ENCODE assay signal across 19 cellular contexts in genomic region chr4:86403575-86403974, GRCh38. TPM values are rescaled to one million over a fixed set of nuclear protein-coding genes. Genes with fewer than 3 reads are reported as not detected.
A peak's percentile ranks its signal among the peaks of the same experiment; 100 is the strongest.
DNase-seq lines count a peak whose midpoint lies in the region; ATAC-seq lines count a peak whose summit lies in the region.
"Had no signal": no experiment of that assay in that cellular context is flagged by ENCODE, and none has a peak within 500 bp of the region (broad histone marks: within the 10 kb centered on the region; RNA-seq: fewer than 3 reads in every experiment).

No MANE protein-coding gene starts in this region.

- no peak overlapping the region for H3K56ac ChIP-seq in mesendoderm (ENCODE audit: low read length)

- H3K9me3 Mint-ChIP-seq in stimulated activated effector memory CD8-positive, alpha-beta T cell treated with anti-CD3 and anti-CD28 coated beads, Interleukin-12 subunit alpha, Interleukin-12 subunit beta, amount 100 ng/mL, for 72 hours = peaks cover 4% of the 10 kb centered on the region

- H3K4me3 Mint-ChIP-seq in stimulated activated effector memory CD8-positive, alpha-beta T cell treated with anti-CD3 and anti-CD28 coated beads, Interleukin-12 subunit alpha, Interleukin-12 subunit beta, amount 100 ng/mL, for 72 hours = no peak overlapping the region
- H3K4me3 Mint-ChIP-seq: B cell; CD8-positive, alpha-beta memory T cell had no signal

- H3K27me3 ChIP-seq in mesendoderm (ENCODE audit: insufficient read depth, low read length, poor library complexity) = no peaks in the 10 kb centered on the region
- H3K27me3 ChIP-seq: BLaER1 treated with 17β-estradiol and CSF1 and Interleukin-3, amounts not matched to agents 10 nM and 100 nM had no signal

- H2BK120ac ChIP-seq in mesendoderm (ENCODE audit: low read depth, low read length) = no peak overlapping the region

- H3K4me1 Mint-ChIP-seq in stimulated activated effector memory CD8-positive, alpha-beta T cell treated with anti-CD3 and anti-CD28 coated beads, Interleukin-12 subunit alpha, Interleukin-12 subunit beta, amount 100 ng/mL, for 72 hours = no peaks in the 10 kb centered on the region
- H3K4me1 Mint-ChIP-seq: B cell; CD8-positive, alpha-beta memory T cell had no signal

- no peak overlapping the region for H3K9ac ChIP-seq in mesendoderm (ENCODE audit: low read length)
- H3K9ac ChIP-seq: BLaER1 treated with 17β-estradiol and CSF1 and Interleukin-3, amounts not matched to agents 10 nM and 100 nM had no signal

- no peak overlapping the region for H3K4me3 ChIP-seq in mesendoderm (ENCODE audit: low read length)
- H3K4me3 ChIP-seq: BLaER1 treated with 17β-estradiol and CSF1 and Interleukin-3, amounts not matched to agents 10 nM and 100 nM; GM12878 had no signal

- no peak overlapping the region for H4K5ac ChIP-seq in mesendoderm (ENCODE audit: low read length)

- in situ Hi-C loops in SK-MEL-5 (cut with HindIII; ENCODE audit: low pct_unique_long_range_greater_than_20kb, low sequenced_read_pairs) = no loop called here

- H3K4ac ChIP-seq in mesendoderm (ENCODE audit: low read depth, low read length) = no peak overlapping the region

- H3K4me1 ChIP-seq in mesendoderm (ENCODE audit: control insufficient read depth, low read depth, low read length) = no peaks in the 10 kb centered on the region
- H3K4me1 ChIP-seq: BLaER1 treated with 17β-estradiol and CSF1 and Interleukin-3, amounts not matched to agents 10 nM and 100 nM had no signal

- H4K8ac ChIP-seq in mesendoderm (ENCODE audit: low read depth, low read length) = no peak overlapping the region

- H3K36me3 Mint-ChIP-seq in stimulated activated effector memory CD8-positive, alpha-beta T cell treated with anti-CD3 and anti-CD28 coated beads, Interleukin-12 subunit alpha, Interleukin-12 subunit beta, amount 100 ng/mL, for 72 hours = no peaks in the 10 kb centered on the region
- H3K36me3 Mint-ChIP-seq: CD8-positive, alpha-beta memory T cell had no signal

- H2BK5ac ChIP-seq in mesendoderm (ENCODE audit: low read length) = no peak overlapping the region

- no peak overlapping the region for H3K27ac Mint-ChIP-seq in stimulated activated effector memory CD8-positive, alpha-beta T cell treated with anti-CD3 and anti-CD28 coated beads, Interleukin-12 subunit alpha, Interleukin-12 subunit beta, amount 100 ng/mL, for 72 hours
- H3K27ac Mint-ChIP-seq: B cell; CD8-positive, alpha-beta memory T cell had no signal

- H2BK15ac ChIP-seq in mesendoderm (replicated peaks; ENCODE audit: low read depth) = no peak overlapping the region

- H3K4me2 ChIP-seq in mesendoderm (ENCODE audit: low read length) = no peak overlapping the region
- H3K4me2 ChIP-seq: BLaER1 treated with 17β-estradiol and CSF1 and Interleukin-3, amounts not matched to agents 10 nM and 100 nM had no signal

- H3K23ac ChIP-seq in mesendoderm (ENCODE audit: low read length) = no peak overlapping the region

- WGBS in mesendoderm (ENCODE audit: extremely low coverage, insufficient coverage, low lambda C conversion rate) = no CpG with 5 or more reads among the region's 6 CpGs

- no peak overlapping the region for H2AK5ac ChIP-seq in mesendoderm (ENCODE audit: low read length)

- peak; percentile 8 for DNase-seq in NCI-H524 treated with DMSO at 0.1 percent for 48 hours (lab: John Stamatoyannopoulos, UW)
- peak; percentile 42 for DNase-seq in SK-MEL-5 (ENCODE audit: low read depth, low spot score)
- peak; percentile 84 for DNase-seq in mesendoderm
- DNase-seq in NOMO-1 treated with DMSO at 0.1 percent for 48 hours (lab: John Stamatoyannopoulos, UW; ENCODE audit: unreplicated experiment) = no peak
- no peak for DNase-seq in stimulated activated CD4-positive, alpha-beta T cell treated with anti-CD3 and anti-CD28 coated beads, Interleukin-4, amount 100 ng/mL, for 1 hour
- no peak for DNase-seq in stimulated activated effector memory CD8-positive, alpha-beta T cell treated with anti-CD3 and anti-CD28 coated beads, Interleukin-12 subunit alpha, Interleukin-12 subunit beta, amount 100 ng/mL, for 72 hours (ENCODE audit: low spot score in 2 of 2)
- DNase-seq: CD8-positive, alpha-beta memory T cell; COR-L47; DMS 273 treated with DMSO at 0.1 percent for 48 hours; DMS53; DND-41; EL; HCEC 1CT had no signal

- no peak for ATAC-seq in GM18502 (IDR thresholded peaks at IDR 0.05; ENCODE audit: poor library complexity, unreplicated experiment)
- ATAC-seq in stimulated activated effector memory CD8-positive, alpha-beta T cell treated with anti-CD3 and anti-CD28 coated beads, Interleukin-12 subunit alpha, Interleukin-12 subunit beta, amount 100 ng/mL, for 72 hours = no peak
- ATAC-seq: GM12878 had no signal

- H3K79me1 ChIP-seq in mesendoderm (ENCODE audit: low read length) = no peaks in the 10 kb centered on the region

- H3K79me2 ChIP-seq in mesendoderm (ENCODE audit: control insufficient read depth, insufficient read depth, low read length) = no peaks in the 10 kb centered on the region

- H3K18ac ChIP-seq in mesendoderm (ENCODE audit: low read length) = no peak overlapping the region

- H3K27ac ChIP-seq in mesendoderm (ENCODE audit: low read depth, low read length) = no peak overlapping the region
- H3K27ac ChIP-seq: BLaER1 treated with 17β-estradiol and CSF1 and Interleukin-3, amounts not matched to agents 10 nM and 100 nM; HL-60 had no signal

- H3K36me3 ChIP-seq in mesendoderm (ENCODE audit: control insufficient read depth, insufficient read depth, low read length) = no peaks in the 10 kb centered on the region
- H3K36me3 ChIP-seq: BLaER1 treated with 17β-estradiol and CSF1 and Interleukin-3, amounts not matched to agents 10 nM and 100 nM had no signal

RNA-seq across cellular contexts. Expression of gene MAPK10, which starts 43.7 kb away (rescaled TPM):
- 0.58 and 0.83 TPM in 2 replicates for total RNA-seq in SK-MEL-5 (2014; rRNA removed; shearing (Covaris generic))
- 0.18 TPM in 2 replicates for polyA plus RNA-seq in SK-MEL-5 (2015; cell fraction: cytosol; rRNA removed)
- polyA plus RNA-seq in SK-MEL-5 (2015; cell fraction: nucleus; rRNA removed) = 0.95 and 1.1 TPM in 2 replicates
- polyA plus RNA-seq in mesendoderm (2013, experiment 1 of 2) = 2.9 TPM
- 3.5 TPM for polyA plus RNA-seq in mesendoderm (2013, experiment 2 of 2)
- total RNA-seq: A172; CD8-positive, alpha-beta memory T cell had no signal
- polyA plus RNA-seq: CD8-positive, alpha-beta memory T cell had no signal

Comparison
In these comparisons a context has a peak if more than half of its experiments do, and no peak if none do; other contexts are left out.
1. DNase-seq: peak in NCI-H524 treated with DMSO at 0.1 percent for 48 hours (single experiment), SK-MEL-5 (single experiment) and mesendoderm (single experiment); none in NOMO-1 treated with DMSO at 0.1 percent for 48 hours (single experiment), stimulated activated CD4-positive, alpha-beta T cell treated with anti-CD3 and anti-CD28 coated beads, Interleukin-4, amount 100 ng/mL, for 1 hour (single experiment) and stimulated activated effector memory CD8-positive, alpha-beta T cell treated with anti-CD3 and anti-CD28 coated beads, Interleukin-12 subunit alpha, Interleukin-12 subunit beta, amount 100 ng/mL, for 72 hours (0 of 2).